Comparison of ENCODE assay signal across 16 cellular contexts in the genomic region with DNA sequence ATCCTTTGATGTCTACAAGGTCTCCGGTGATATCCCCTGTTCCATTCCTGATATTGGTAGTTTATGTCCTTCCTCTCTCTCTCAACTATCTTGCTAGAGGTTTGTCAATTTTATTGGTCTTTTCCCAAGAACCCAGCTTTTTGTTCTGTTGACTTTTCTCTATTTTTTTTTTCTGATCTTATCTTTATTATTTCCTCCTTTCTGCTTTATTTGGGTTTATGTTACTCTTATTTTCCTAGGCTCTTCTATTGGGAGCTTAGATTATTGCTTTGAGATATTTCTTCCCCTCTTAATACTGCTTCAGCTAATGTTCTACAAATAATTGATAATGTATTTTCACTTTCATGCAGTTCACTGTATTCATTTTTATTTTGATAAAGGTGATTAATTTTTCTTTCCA. TPM values are rescaled to one million over a fixed set of nuclear protein-coding genes. Genes with fewer than 3 reads are reported as not detected.
A peak's percentile ranks its signal among the peaks of the same experiment; 100 is the strongest.
DNase-seq lines count a peak whose midpoint lies in the region; ATAC-seq and TF ChIP-seq lines count a peak whose summit lies in the region.
"Had no signal": no experiment of that assay in that cellular context is flagged by ENCODE, and none has a peak within 500 bp of the region (broad histone marks: within the 10 kb centered on the region; RNA-seq: fewer than 3 reads in every experiment).

No MANE protein-coding gene starts in this region.

- DNase-seq in GM12865 (ENCODE audit: low read depth) (no peak), Karpas-422 (no peak), progenitor cell of endocrine pancreas (ENCODE audit: low spot score, unreplicated experiment) (no peak), WTC11 (ENCODE audit: low spot score) (no peak), NCI-H82 treated with DMSO at 0.1 percent for 48 hours (lab: John Stamatoyannopoulos, UW; ENCODE audit: unreplicated experiment) (no peak)
- DNase-seq: ACHN; AML-193; Caco-2; CD4-positive, alpha-beta T cell; GM23248; HFFc6; IMR-90; KBM-7 had no signal

- H3K27ac Mint-ChIP-seq in activated T-helper 17 cell treated with anti-CD3 and anti-CD28 coated beads, Interleukin-2, amount 50 U/mL, for 72 hours = peak overlapping the region; percentile 71
- no peak overlapping the region for H3K27ac Mint-ChIP-seq in progenitor cell of endocrine pancreas
- no peak overlapping the region for H3K27ac Mint-ChIP-seq in WTC11
- H3K27ac Mint-ChIP-seq: CD4-positive, alpha-beta T cell had no signal

- no peaks in the 10 kb centered on the region for H3K36me3 ChIP-seq in Karpas-422 (ENCODE audit: insufficient read depth, low read length)
- H3K36me3 ChIP-seq: HAP-1 had no signal

- no peaks in the 10 kb centered on the region for H3K79me2 ChIP-seq in Karpas-422 (ENCODE audit: low read length)

- peaks cover 14% of the 10 kb centered on the region for H3K4me1 Mint-ChIP-seq in activated T-helper 17 cell treated with anti-CD3 and anti-CD28 coated beads, Interleukin-2, amount 50 U/mL, for 72 hours
- H3K4me1 Mint-ChIP-seq in progenitor cell of endocrine pancreas (ENCODE audit: low read depth) (peaks cover 17% of the 10 kb centered on the region), WTC11 (peaks cover 11% of the 10 kb centered on the region)

- H3K27ac ChIP-seq in Karpas-422 (ENCODE audit: low read length) = no peak overlapping the region
- H3K27ac ChIP-seq: C4-2B had no signal

- TF ChIP-seq CTCF in GM12865 (IDR thresholded peaks at IDR 0.05; ENCODE audit: insufficient read depth, low read depth, low read length, missing control alignments) = no peak
- TF ChIP-seq CTCF in progenitor cell of endocrine pancreas (IDR thresholded peaks at IDR 0.05; ENCODE audit: unreplicated experiment) = no peak
- no peak for TF ChIP-seq CTCF in WTC11 (IDR thresholded peaks at IDR 0.05)

- H3K4me3 ChIP-seq in GM12865 (ENCODE audit: low read depth, low read length) (peak overlapping the region; percentile 20; the same call in 1 of the 2 replicates), Karpas-422 (ENCODE audit: low read length) (no peak overlapping the region)
- H3K4me3 ChIP-seq: GM23248, HAP-1 had no signal

- H3K4me1 ChIP-seq in Karpas-422 (ENCODE audit: low read length) = 0 out of 2 replicates have a peak, but pooled peaks cover 3% of the 10 kb centered on the region

- H3K4me3 Mint-ChIP-seq in activated T-helper 17 cell treated with anti-CD3 and anti-CD28 coated beads, Interleukin-2, amount 50 U/mL, for 72 hours = peak overlapping the region; percentile 41
- no peak overlapping the region for H3K4me3 Mint-ChIP-seq in progenitor cell of endocrine pancreas (ENCODE audit: low read depth)
- no peak overlapping the region for H3K4me3 Mint-ChIP-seq in WTC11
- H3K4me3 Mint-ChIP-seq: CD4-positive, alpha-beta T cell; HFFc6 had no signal

- H2AFZ ChIP-seq in Karpas-422 (ENCODE audit: low read length) = no peak overlapping the region
- H2AFZ ChIP-seq: GM23248 had no signal

- no peak for ATAC-seq in activated T-helper 17 cell treated with anti-CD3 and anti-CD28 coated beads, Interleukin-2, amount 50 U/mL, for 72 hours (replicated peaks)
- ATAC-seq in WTC11 = no peak

- H4K20me1 ChIP-seq in Karpas-422 (ENCODE audit: insufficient read depth, low read depth, low read length) = no peaks in the 10 kb centered on the region

- H3K9ac ChIP-seq in Karpas-422 (ENCODE audit: low read length) = no peak overlapping the region
- H3K9ac ChIP-seq: GM23248 had no signal

- H3K27me3 Mint-ChIP-seq in activated T-helper 17 cell treated with anti-CD3 and anti-CD28 coated beads, Interleukin-2, amount 50 U/mL, for 72 hours = no peaks in the 10 kb centered on the region
- H3K27me3 Mint-ChIP-seq in progenitor cell of endocrine pancreas (no peaks in the 10 kb centered on the region), WTC11 (ENCODE audit: low read depth) (no peaks in the 10 kb centered on the region)
- H3K27me3 Mint-ChIP-seq: CD4-positive, alpha-beta T cell had no signal

- H3K36me3 Mint-ChIP-seq in activated T-helper 17 cell treated with anti-CD3 and anti-CD28 coated beads, Interleukin-2, amount 50 U/mL, for 72 hours (ENCODE audit: low read depth) = no peaks in the 10 kb centered on the region
- H3K36me3 Mint-ChIP-seq in progenitor cell of endocrine pancreas (ENCODE audit: insufficient read depth) (no peaks in the 10 kb centered on the region), WTC11 (no peaks in the 10 kb centered on the region)

- no peaks in the 10 kb centered on the region for H3K27me3 ChIP-seq in Karpas-422 (ENCODE audit: low read length)

- no peaks in the 10 kb centered on the region for H3K9me3 Mint-ChIP-seq in activated T-helper 17 cell treated with anti-CD3 and anti-CD28 coated beads, Interleukin-2, amount 50 U/mL, for 72 hours
- H3K9me3 Mint-ChIP-seq in progenitor cell of endocrine pancreas (ENCODE audit: low read depth) (no peaks in the 10 kb centered on the region), WTC11 (no peaks in the 10 kb centered on the region)
- H3K9me3 Mint-ChIP-seq: CD4-positive, alpha-beta T cell; HFFc6 had no signal

- no peaks in the 10 kb centered on the region for H3K9me3 ChIP-seq in Karpas-422 (ENCODE audit: low read length)
- H3K9me3 ChIP-seq: Caco-2, HAP-1 had no signal

- POLR2A ChIA-PET in WTC11 (lab: Charles Lee) = no interaction called here

- CTCF ChIA-PET in WTC11 (lab: Charles Lee) = no interaction called here

- H3K4me2 ChIP-seq in Karpas-422 (ENCODE audit: low read depth, low read length, poor library complexity, severe bottlenecking) = peak overlapping the region; percentile 13

- H3K9me2 ChIP-seq in Karpas-422 (replicated peaks; ENCODE audit: insufficient read depth, low read length) = no peaks in the 10 kb centered on the region

TF ChIP-seq in WTC11, 78 proteins besides CTCF, POLR2A, EP300 and RAD21:
- TF ChIP-seq NFATC4 (CRISPR knock-in tag; IDR thresholded peaks at IDR 0.05) = no peak
TF ChIP-seq in WTC11: peak in this region for 0.

RNA-seq across cellular contexts. Expression of a gene that starts 44.2 kb away (rescaled TPM):
- 160 and 198 TPM in 2 replicates for total RNA-seq in Karpas-422 (2014; rRNA removed; shearing (Covaris generic); ENCODE audit: low replicate concordance)
- total RNA-seq in activated T-helper 17 cell treated with anti-CD3 and anti-CD28 coated beads, Interleukin-2, amount 50 U/mL, for 72 hours = 100 to 1,000 TPM; 169 to 225 TPM
- 473 and 501 TPM in 2 replicates for total RNA-seq in progenitor cell of endocrine pancreas
- total RNA-seq in WTC11 (2021) = 251 to 299 TPM (median 264 TPM) in 3 replicates

RNA-seq across cellular contexts. Expression of a gene that starts 50.6 kb away (rescaled TPM):
- 26.4 and 44.2 TPM in 2 replicates for total RNA-seq in Karpas-422 (2014; rRNA removed; shearing (Covaris generic); ENCODE audit: low replicate concordance)
- 10 to 100 TPM; 41.0 to 42.9 TPM for total RNA-seq in activated T-helper 17 cell treated with anti-CD3 and anti-CD28 coated beads, Interleukin-2, amount 50 U/mL, for 72 hours
- total RNA-seq in progenitor cell of endocrine pancreas (113 and 116 TPM in 2 replicates), WTC11 (2021) (19.3 to 24.3 TPM (median 23.4 TPM) in 3 replicates)
